Comparison of ENCODE assay signal across 8 cellular contexts in genomic region chr17:4945176-4945943, GRCh38. TPM values are rescaled to one million over a fixed set of nuclear protein-coding genes. Genes with fewer than 3 reads are reported as not detected.
DNase-seq lines count a peak whose midpoint lies in the region; FAIRE-seq and TF ChIP-seq lines count a peak whose summit lies in the region.
"Had no signal": no experiment of that assay in that cellular context is flagged by ENCODE, and none has a peak within 500 bp of the region (broad histone marks: within the 10 kb centered on the region; RNA-seq: fewer than 3 reads in every experiment).

No MANE protein-coding gene starts in this region.

- H3K27ac ChIP-seq in esophagus squamous epithelium (peak overlapping the region; percentile 97 to 100 (median 98)), neutrophil (peak overlapping the region; percentile 96), suprapubic skin (peak overlapping the region; percentile 98)

- DNase-seq in GM19239 (ENCODE audit: insufficient read length, low spot score) (no peak), NOMO-1 (lab: John Stamatoyannopoulos, UW; ENCODE audit: unreplicated experiment in 2 of 2) (peak; percentile 79 to 81), activated T-cell treated with anti-CD3 and anti-CD28 coated beads for 1 hour (ENCODE audit: low read depth) (peak; percentile 68), esophagus squamous epithelium (lab: John Stamatoyannopoulos, UW) (no peak), suprapubic skin (ENCODE audit: low spot score in 2 of 2) (peak; percentile 91 to 92), HuH-7 (ENCODE audit: low spot score) (no peak)

- no peak for TF ChIP-seq POLR2A in esophagus squamous epithelium (IDR thresholded peaks at IDR 0.05)
- TF ChIP-seq POLR2A in suprapubic skin (IDR thresholded peaks at IDR 0.05): no peak

- FAIRE-seq in GM19239 (lab: Jason Lieb, UNC): peak; percentile 93

- H3K27me3 ChIP-seq in esophagus squamous epithelium (no peaks in the 10 kb centered on the region), neutrophil (no peaks in the 10 kb centered on the region), suprapubic skin (no peaks in the 10 kb centered on the region)

- WGBS in esophagus squamous epithelium, 2 donors: 13 to 27% methylated on average over 5 to 6 of the region's 7 CpGs
- 23% methylated on average over 7 of the region's 7 CpGs for WGBS in suprapubic skin

- no peak for TF ChIP-seq CTCF in esophagus squamous epithelium (IDR thresholded peaks at IDR 0.05)
- no peak for TF ChIP-seq CTCF in neutrophil (IDR thresholded peaks at IDR 0.05)
- no peak for TF ChIP-seq CTCF in suprapubic skin (IDR thresholded peaks at IDR 0.05)

- intact Hi-C loops in esophagus squamous epithelium (cut with DNase I): no loop called here

- H3K4me1 ChIP-seq in esophagus squamous epithelium (peaks cover 45 to 90% (median 46%) of the 10 kb centered on the region in 3 donors), neutrophil (ENCODE audit: control insufficient read depth in 1 of 2, insufficient read depth in 1 of 2, low read depth in 1 of 2, low read length in 1 of 2) (peaks cover 78 to 91% of the 10 kb centered on the region in 2 experiments), suprapubic skin (peaks cover 80% of the 10 kb centered on the region)

- TF ChIP-seq EP300 in suprapubic skin (IDR thresholded peaks at IDR 0.05): no peak

- H3K36me3 ChIP-seq in esophagus squamous epithelium (peaks cover 4 to 59% (median 14%) of the 10 kb centered on the region in 3 donors), neutrophil (peaks cover 39% of the 10 kb centered on the region), suprapubic skin (peaks cover 30% of the 10 kb centered on the region)

- no peaks in the 10 kb centered on the region for H3K9me3 ChIP-seq in esophagus squamous epithelium
- H3K9me3 ChIP-seq in neutrophil: no peaks in the 10 kb centered on the region
- no peaks in the 10 kb centered on the region for H3K9me3 ChIP-seq in suprapubic skin

- H3K4me3 ChIP-seq in esophagus squamous epithelium: peak overlapping the region in 3 of 4 donors; percentile 6 to 96 (median 91)
- H3K4me3 ChIP-seq in neutrophil (ENCODE audit: low read depth in 1 of 2, low read length in 1 of 2): peak overlapping the region; percentile 99
- peak overlapping the region; percentile 85 for H3K4me3 ChIP-seq in suprapubic skin

RNA-seq across cellular contexts. Expression of gene PFN1, which starts 3.0 kb away (rescaled TPM):
- total RNA-seq in esophagus squamous epithelium (100 to 1,000 TPM; 520 to 970 (median 715) TPM), suprapubic skin (100 to 1,000 TPM; 392 to 756 (median 686) TPM)

RNA-seq across cellular contexts. Expression of gene RNF167, which starts 5.3 kb away (rescaled TPM):
- total RNA-seq in esophagus squamous epithelium (10 to 100 TPM; 42.3 to 57.4 (median 54.2) TPM), suprapubic skin (100 to 1,000 TPM in 2 of 4 donors, 10 to 100 TPM in 2; 74.1 to 118 (median 99.4) TPM)

RNA-seq across cellular contexts. Expression of gene SLC25A11, which starts 5.5 kb away (rescaled TPM):
- 10 to 100 TPM; 29.3 to 54.2 (median 42.2) TPM for total RNA-seq in esophagus squamous epithelium
- total RNA-seq in suprapubic skin: 10 to 100 TPM; 35.7 to 74.3 (median 41.6) TPM

RNA-seq across cellular contexts. Expression of gene ENO3, which starts 5.6 kb away (rescaled TPM):
- 1 to 10 TPM in 2 of 4 donors, under 1 TPM in 1, not detected in 1; 0.31 to 3.6 (median 1.5) TPM for total RNA-seq in esophagus squamous epithelium
- 1 to 10 TPM; 2.0 to 4.2 (median 3.2) TPM for total RNA-seq in suprapubic skin

RNA-seq across cellular contexts. Expression of gene GP1BA, which starts 13.3 kb away (rescaled TPM):
- not detected for total RNA-seq in esophagus squamous epithelium
- not detected for total RNA-seq in suprapubic skin
- total RNA-seq: subcutaneous adipose tissue had no signal

Comparison
In these comparisons a context has a peak if more than half of its experiments do, and no peak if none do; other contexts are left out.
1. DNase-seq: peak in NOMO-1 (2 of 2), activated T-cell treated with anti-CD3 and anti-CD28 coated beads for 1 hour (single experiment) and suprapubic skin (2 of 2); none in GM19239 (single experiment), esophagus squamous epithelium (single experiment) and HuH-7 (single experiment).
2. Peak in every context shown above with its lines, with median percentiles within 50 percentile points of each other: H3K27ac ChIP-seq and H3K4me3 ChIP-seq.